ENCODE assay signal across 1 cellular context in the genomic region with DNA sequence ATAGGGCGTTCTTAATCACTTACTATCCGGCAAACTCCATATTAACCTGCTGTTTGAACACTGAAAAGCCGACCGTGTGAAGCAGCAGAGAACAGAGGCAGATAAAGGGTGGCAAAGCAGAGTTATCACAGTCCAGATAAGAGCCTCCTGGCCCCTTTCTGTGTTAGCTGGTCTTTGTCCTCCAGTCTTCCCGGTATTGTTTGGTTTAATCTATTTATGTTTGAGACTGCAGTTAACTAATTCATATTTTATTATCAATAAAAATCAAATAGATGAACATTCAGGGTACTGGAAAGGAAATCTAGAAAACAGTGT.
TF ChIP-seq lines count a peak whose summit lies in the region.

No MANE protein-coding gene starts in this region.

TF ChIP-seq in SK-N-SH treated with all-trans-retinoic acid at 6 μM for 48 hours, 23 proteins besides CTCF, POLR2A, EP300 and RAD21 (continued from another document):
- TF ChIP-seq, protein P1, sequence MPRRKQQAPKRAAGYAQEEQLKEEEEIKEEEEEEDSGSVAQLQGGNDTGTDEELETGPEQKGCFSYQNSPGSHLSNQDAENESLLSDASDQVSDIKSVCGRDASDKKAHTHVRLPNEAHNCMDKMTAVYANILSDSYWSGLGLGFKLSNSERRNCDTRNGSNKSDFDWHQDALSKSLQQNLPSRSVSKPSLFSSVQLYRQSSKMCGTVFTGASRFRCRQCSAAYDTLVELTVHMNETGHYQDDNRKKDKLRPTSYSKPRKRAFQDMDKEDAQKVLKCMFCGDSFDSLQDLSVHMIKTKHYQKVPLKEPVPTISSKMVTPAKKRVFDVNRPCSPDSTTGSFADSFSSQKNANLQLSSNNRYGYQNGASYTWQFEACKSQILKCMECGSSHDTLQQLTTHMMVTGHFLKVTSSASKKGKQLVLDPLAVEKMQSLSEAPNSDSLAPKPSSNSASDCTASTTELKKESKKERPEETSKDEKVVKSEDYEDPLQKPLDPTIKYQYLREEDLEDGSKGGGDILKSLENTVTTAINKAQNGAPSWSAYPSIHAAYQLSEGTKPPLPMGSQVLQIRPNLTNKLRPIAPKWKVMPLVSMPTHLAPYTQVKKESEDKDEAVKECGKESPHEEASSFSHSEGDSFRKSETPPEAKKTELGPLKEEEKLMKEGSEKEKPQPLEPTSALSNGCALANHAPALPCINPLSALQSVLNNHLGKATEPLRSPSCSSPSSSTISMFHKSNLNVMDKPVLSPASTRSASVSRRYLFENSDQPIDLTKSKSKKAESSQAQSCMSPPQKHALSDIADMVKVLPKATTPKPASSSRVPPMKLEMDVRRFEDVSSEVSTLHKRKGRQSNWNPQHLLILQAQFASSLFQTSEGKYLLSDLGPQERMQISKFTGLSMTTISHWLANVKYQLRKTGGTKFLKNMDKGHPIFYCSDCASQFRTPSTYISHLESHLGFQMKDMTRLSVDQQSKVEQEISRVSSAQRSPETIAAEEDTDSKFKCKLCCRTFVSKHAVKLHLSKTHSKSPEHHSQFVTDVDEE (CRISPR knock-in tag; IDR thresholded peaks at IDR 0.05): no peak
- TF ChIP-seq PPARA (CRISPR knock-in tag; IDR thresholded peaks at IDR 0.05; ENCODE audit: borderline replicate concordance) (no peak), TOX (CRISPR knock-in tag; IDR thresholded peaks at IDR 0.05; ENCODE audit: borderline replicate concordance) (no peak), OSR1 (CRISPR knock-in tag; IDR thresholded peaks at IDR 0.05) (no peak), ISL1 (CRISPR knock-in tag; IDR thresholded peaks at IDR 0.05) (no peak)
- TF ChIP-seq, protein P2, sequence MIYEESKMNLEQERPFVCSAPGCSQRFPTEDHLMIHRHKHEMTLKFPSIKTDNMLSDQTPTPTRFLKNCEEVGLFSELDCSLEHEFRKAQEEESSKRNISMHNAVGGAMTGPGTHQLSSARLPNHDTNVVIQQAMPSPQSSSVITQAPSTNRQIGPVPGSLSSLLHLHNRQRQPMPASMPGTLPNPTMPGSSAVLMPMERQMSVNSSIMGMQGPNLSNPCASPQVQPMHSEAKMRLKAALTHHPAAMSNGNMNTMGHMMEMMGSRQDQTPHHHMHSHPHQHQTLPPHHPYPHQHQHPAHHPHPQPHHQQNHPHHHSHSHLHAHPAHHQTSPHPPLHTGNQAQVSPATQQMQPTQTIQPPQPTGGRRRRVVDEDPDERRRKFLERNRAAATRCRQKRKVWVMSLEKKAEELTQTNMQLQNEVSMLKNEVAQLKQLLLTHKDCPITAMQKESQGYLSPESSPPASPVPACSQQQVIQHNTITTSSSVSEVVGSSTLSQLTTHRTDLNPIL (CRISPR knock-in tag; IDR thresholded peaks at IDR 0.05; ENCODE audit: low read depth): no peak
